In the genomic region with DNA sequence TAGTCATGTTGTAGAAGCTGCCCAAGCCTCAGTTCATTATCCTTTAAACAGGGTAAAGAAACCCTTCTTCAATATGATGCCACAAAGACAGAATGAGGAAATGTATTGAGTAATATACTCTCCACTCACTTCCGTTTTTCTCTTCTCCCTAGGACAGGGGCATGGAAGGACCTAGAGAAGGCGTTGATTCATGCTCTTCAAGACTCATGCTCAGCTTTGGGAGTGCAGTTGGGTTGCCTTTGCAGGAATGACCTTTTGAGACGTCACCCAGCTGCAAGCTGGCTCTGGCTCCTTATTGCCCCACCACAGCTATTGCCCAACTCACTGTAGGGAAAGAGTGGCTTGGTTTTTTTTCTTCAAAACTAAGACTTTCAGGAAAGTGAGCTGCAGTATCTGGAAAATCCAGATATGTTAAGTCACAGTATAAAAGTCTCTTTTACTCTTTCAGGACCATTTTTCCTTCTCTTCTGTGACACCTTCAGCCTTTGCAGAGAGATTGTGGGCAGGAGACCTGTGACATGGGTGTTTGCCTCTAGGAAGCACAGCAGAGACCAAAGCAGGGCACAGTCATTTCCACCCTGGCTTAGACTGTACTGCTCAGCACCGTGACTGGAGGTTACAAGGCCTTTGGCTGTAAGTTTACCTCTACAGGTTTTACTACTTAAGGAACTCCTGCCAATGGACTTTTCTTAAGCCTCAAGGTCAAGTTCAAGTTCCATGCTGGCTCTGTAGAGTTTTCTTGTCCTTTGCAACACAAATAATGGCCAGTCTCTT, we compare ENCODE assay signal across 8 cellular contexts. TPM values are rescaled to one million over a fixed set of nuclear protein-coding genes. Genes with fewer than 3 reads are reported as not detected.
DNase-seq lines count a peak whose midpoint lies in the region; ATAC-seq, FAIRE-seq and TF ChIP-seq lines count a peak whose summit lies in the region.

No MANE protein-coding gene starts in this region.

- intact Hi-C loops in A673 (cut with micrococcal nuclease; ENCODE audit: unreplicated experiment) = no loop called here

- 35 to 53% methylated on average over 4 of the region's 4 CpGs for WGBS in upper lobe of left lung, 2 donors

- H3K27me3 ChIP-seq in upper lobe of left lung (no peaks in the 10 kb centered on the region), A673 (replicated peaks; ENCODE audit: insufficient read depth, low read depth, low read length, poor library complexity) (no peaks in the 10 kb centered on the region)

- TF ChIP-seq CTCF in foreskin fibroblast (IDR thresholded peaks at IDR 0.05; ENCODE audit: low read depth, low read length) (no peak), upper lobe of left lung (IDR thresholded peaks at IDR 0.05) (no peak), A673 (conservative IDR thresholded peaks at IDR 0.05; ENCODE audit: low read depth, low read length) (no peak)

- CTCF ChIA-PET in A673 (lab: Charles Lee) = no interaction called here

- FAIRE-seq in GM12892 (lab: Jason Lieb, UNC) = peak; percentile 73

- ATAC-seq in GM21737 (IDR thresholded peaks at IDR 0.05; ENCODE audit: unreplicated experiment) (peak; percentile 43), upper lobe of left lung (ENCODE audit: low FRiP score in 2 of 2) (peak; percentile 84 to 94)

- BruUV-seq in A673 (replicated peaks; lab: Mats Ljungman, UMichigan) = no TSS peak

- no peak for TF ChIP-seq EP300 in upper lobe of left lung (IDR thresholded peaks at IDR 0.05)

- no peaks in the 10 kb centered on the region for H3K36me3 ChIP-seq in upper lobe of left lung
- H3K36me3 ChIP-seq in A673 (ENCODE audit: insufficient read depth, low read length, poor library complexity, severe bottlenecking) = no peaks in the 10 kb centered on the region

- H3K4me3 ChIP-seq in foreskin fibroblast (ENCODE audit: low read depth in 1 of 2, low read length in 2 of 2) = no peak overlapping the region
- H3K4me3 ChIP-seq in upper lobe of left lung = no peak overlapping the region
- no peak overlapping the region for H3K4me3 ChIP-seq in A673 (ENCODE audit: low read depth, low read length, poor library complexity, severe bottlenecking)

- H3K9me3 ChIP-seq in upper lobe of left lung (no peaks in the 10 kb centered on the region), A673 (ENCODE audit: low read depth, low read length, poor library complexity, severe bottlenecking) (no peaks in the 10 kb centered on the region)

- H3K27ac ChIP-seq in upper lobe of left lung = peak overlapping the region in 3 of 4 donors; percentile 31 to 59 (median 42)
- no peak overlapping the region for H3K27ac ChIP-seq in A673 (ENCODE audit: low read depth, low read length, poor library complexity, severe bottlenecking)

- TF ChIP-seq POLR2A in GM12892 (IDR thresholded peaks at IDR 0.05; ENCODE audit: low read depth, low read length) (no peak), upper lobe of left lung (IDR thresholded peaks at IDR 0.05) (no peak)

- H3K4me1 ChIP-seq in upper lobe of left lung = peaks cover 0 to 8% (median 2%) of the 10 kb centered on the region in 4 donors
- H3K4me1 ChIP-seq in A673 (ENCODE audit: insufficient read depth, low read length, poor library complexity, severe bottlenecking) = no peaks in the 10 kb centered on the region

- no peak for DNase-seq in GM12892 (ENCODE audit: insufficient read length)
- peak; percentile 12 for DNase-seq in M059J (ENCODE audit: low read depth)
- DNase-seq in foreskin fibroblast = peak; percentile 85 to 87
- peak in 1 of 2 donors; percentile 85 for DNase-seq in upper lobe of left lung
- no peak for DNase-seq in A673 (ENCODE audit: low spot score)
- DNase-seq in occipital lobe (lab: John Stamatoyannopoulos, UW) = no peak
- DNase-seq in NCI-H2081 treated with DMSO at 0.1 percent for 48 hours (lab: John Stamatoyannopoulos, UW) = no peak

- POLR2A ChIA-PET in A673 (lab: Charles Lee; ENCODE audit: low non-redundant PET) = no interaction called here

RNA-seq across cellular contexts. Expression of gene XCL2, which starts 39.5 kb away (rescaled TPM):
- not detected for polyA plus RNA-seq in GM12892 (2012; ENCODE audit: missing spikeins)
- 0.39 TPM in 1 of 2 replicates, not detected in the other for total RNA-seq in M059J (2014; rRNA removed; shearing (Covaris generic))
- total RNA-seq in upper lobe of left lung (1 to 10 TPM in 4 of 6 donors, not detected in 2; 1.3 to 9.0 (median 1.7) TPM), A673 (2021) (not detected in 2 replicates), occipital lobe (not detected)

Comparison
In these comparisons a context has a peak if more than half of its experiments do, and no peak if none do; other contexts are left out.
1. DNase-seq: peak in M059J (single experiment) and foreskin fibroblast (2 of 2); none in GM12892 (single experiment), A673 (single experiment), occipital lobe (single experiment) and NCI-H2081 treated with DMSO at 0.1 percent for 48 hours (single experiment).